In the genomic region with DNA sequence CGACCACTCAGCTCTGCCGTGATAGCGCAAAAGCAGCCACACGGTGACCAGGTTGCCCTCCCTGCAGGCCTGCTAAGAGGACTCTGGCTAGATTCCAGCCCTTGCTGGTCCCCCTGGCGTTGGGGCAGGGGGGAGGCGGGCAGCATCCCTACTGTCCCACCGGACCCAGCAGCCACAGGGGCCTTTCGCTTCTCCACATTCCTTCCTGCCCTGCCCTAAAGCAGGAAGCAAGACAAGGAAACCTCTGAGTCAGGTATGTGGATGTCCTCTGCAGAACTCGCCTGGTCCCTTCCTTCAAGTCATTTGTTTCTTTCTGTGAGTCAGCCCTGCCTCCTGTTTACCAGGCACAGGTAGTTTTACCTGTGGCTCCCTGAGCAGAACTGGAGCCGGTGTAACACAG, we compare ENCODE assay signal across 1 cellular context.
TF ChIP-seq lines count a peak whose summit lies in the region.

No MANE protein-coding gene starts in this region.

TF ChIP-seq in endothelial cell of umbilical vein, 7 proteins besides CTCF, POLR2A, EP300 and RAD21 (continued from another document):
- TF ChIP-seq JUN (IDR thresholded peaks at IDR 0.05; ENCODE audit: borderline replicate concordance, insufficient read depth, insufficient read length, low read depth) (no peak), MAX (IDR thresholded peaks at IDR 0.05; ENCODE audit: insufficient read depth, insufficient read length) (no peak), EZH2 (IDR thresholded peaks at IDR 0.05; ENCODE audit: borderline replicate concordance, low read depth, low read length, severe bottlenecking) (no peak), POLR2AphosphoS5 (IDR thresholded peaks at IDR 0.05; ENCODE audit: insufficient read depth, low read depth, low read length) (no peak)
